1 cellular context compared by ENCODE assay signal in genomic region chr17:68824707-68825106, GRCh38.
TF ChIP-seq lines count a peak whose summit lies in the region.

No MANE protein-coding gene starts in this region.

TF ChIP-seq in HepG2, 621 proteins besides CTCF, POLR2A, EP300 and RAD21 (continued from another document and continues in another):
- TF ChIP-seq, protein P1, sequence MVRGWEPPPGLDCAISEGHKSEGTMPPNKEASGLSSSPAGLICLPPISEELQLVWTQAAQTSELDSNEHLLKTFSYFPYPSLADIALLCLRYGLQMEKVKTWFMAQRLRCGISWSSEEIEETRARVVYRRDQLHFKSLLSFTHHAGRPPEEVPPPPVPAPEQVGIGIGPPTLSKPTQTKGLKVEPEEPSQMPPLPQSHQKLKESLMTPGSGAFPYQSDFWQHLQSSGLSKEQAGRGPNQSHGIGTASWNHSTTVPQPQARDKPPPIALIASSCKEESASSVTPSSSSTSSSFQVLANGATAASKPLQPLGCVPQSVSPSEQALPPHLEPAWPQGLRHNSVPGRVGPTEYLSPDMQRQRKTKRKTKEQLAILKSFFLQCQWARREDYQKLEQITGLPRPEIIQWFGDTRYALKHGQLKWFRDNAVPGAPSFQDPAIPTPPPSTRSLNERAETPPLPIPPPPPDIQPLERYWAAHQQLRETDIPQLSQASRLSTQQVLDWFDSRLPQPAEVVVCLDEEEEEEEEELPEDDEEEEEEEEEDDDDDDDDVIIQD (CRISPR knock-in tag; IDR thresholded peaks at IDR 0.05; ENCODE audit: low read depth) = peak; percentile 71; the same call in 1 of the 2 replicates
- TF ChIP-seq SNAPC2 (CRISPR knock-in tag; IDR thresholded peaks at IDR 0.05) = 0 out of 2 replicates have a peak, but pooled peaks have one; percentile 38
- TF ChIP-seq RORA (CRISPR knock-in tag; IDR thresholded peaks at IDR 0.05) = no peak
- TF ChIP-seq CENPBD1 (CRISPR knock-in tag; IDR thresholded peaks at IDR 0.05; ENCODE audit: borderline replicate concordance, low read depth) = no peak
- TF ChIP-seq SAP130 (CRISPR knock-in tag; IDR thresholded peaks at IDR 0.05; ENCODE audit: low read depth) = peak; percentile 34
- TF ChIP-seq ZKSCAN8 (CRISPR knock-in tag; IDR thresholded peaks at IDR 0.05; ENCODE audit: borderline replicate concordance) = peak; percentile 14; the same call in 1 of the 2 replicates
- peak; percentile 59; the same call in 1 of the 2 replicates for TF ChIP-seq NR2F6 (IDR thresholded peaks at IDR 0.05)
- peak; percentile 83 for TF ChIP-seq NR2F6 (CRISPR knock-in tag; IDR thresholded peaks at IDR 0.05)
- TF ChIP-seq NAIF1 (CRISPR knock-in tag; IDR thresholded peaks at IDR 0.05; ENCODE audit: borderline replicate concordance) = no peak
- TF ChIP-seq RBM39 (IDR thresholded peaks at IDR 0.05; ENCODE audit: low read depth, low read length, poor library complexity, severe bottlenecking) = no peak
- TF ChIP-seq PHF8 (CRISPR knock-in tag; IDR thresholded peaks at IDR 0.05) = no peak
- peak; percentile 53 for TF ChIP-seq RARA (CRISPR knock-in tag; IDR thresholded peaks at IDR 0.05)
- TF ChIP-seq GATAD2A (CRISPR knock-in tag; IDR thresholded peaks at IDR 0.05) = peak; percentile 78
- no peak for TF ChIP-seq ZBTB10 (CRISPR knock-in tag; IDR thresholded peaks at IDR 0.05; ENCODE audit: borderline replicate concordance)
- TF ChIP-seq ATF7-NPFF (CRISPR knock-in tag; IDR thresholded peaks at IDR 0.05; ENCODE audit: low read depth) = no peak
- no peak for TF ChIP-seq HDAC6 (IDR thresholded peaks at IDR 0.05; ENCODE audit: low read depth, low read length)
- no peak for TF ChIP-seq ZNF552 (CRISPR knock-in tag; IDR thresholded peaks at IDR 0.05; ENCODE audit: borderline replicate concordance)
- no peak for TF ChIP-seq ZNF704 (CRISPR knock-in tag; IDR thresholded peaks at IDR 0.05; ENCODE audit: borderline replicate concordance)
- TF ChIP-seq ZNF660 (CRISPR knock-in tag; IDR thresholded peaks at IDR 0.05; ENCODE audit: borderline replicate concordance, low read depth) = no peak
- TF ChIP-seq ZNF510 (CRISPR knock-in tag; IDR thresholded peaks at IDR 0.05; ENCODE audit: low read depth) = no peak
- TF ChIP-seq FOXO1 (CRISPR knock-in tag; IDR thresholded peaks at IDR 0.05) = peak; percentile 40; the same call in 1 of the 2 replicates
- TF ChIP-seq ZNF841 (CRISPR knock-in tag; IDR thresholded peaks at IDR 0.05; ENCODE audit: borderline replicate concordance) = no peak
- no peak for TF ChIP-seq SMAD9 (CRISPR knock-in tag; IDR thresholded peaks at IDR 0.05)
- TF ChIP-seq, protein P2, sequence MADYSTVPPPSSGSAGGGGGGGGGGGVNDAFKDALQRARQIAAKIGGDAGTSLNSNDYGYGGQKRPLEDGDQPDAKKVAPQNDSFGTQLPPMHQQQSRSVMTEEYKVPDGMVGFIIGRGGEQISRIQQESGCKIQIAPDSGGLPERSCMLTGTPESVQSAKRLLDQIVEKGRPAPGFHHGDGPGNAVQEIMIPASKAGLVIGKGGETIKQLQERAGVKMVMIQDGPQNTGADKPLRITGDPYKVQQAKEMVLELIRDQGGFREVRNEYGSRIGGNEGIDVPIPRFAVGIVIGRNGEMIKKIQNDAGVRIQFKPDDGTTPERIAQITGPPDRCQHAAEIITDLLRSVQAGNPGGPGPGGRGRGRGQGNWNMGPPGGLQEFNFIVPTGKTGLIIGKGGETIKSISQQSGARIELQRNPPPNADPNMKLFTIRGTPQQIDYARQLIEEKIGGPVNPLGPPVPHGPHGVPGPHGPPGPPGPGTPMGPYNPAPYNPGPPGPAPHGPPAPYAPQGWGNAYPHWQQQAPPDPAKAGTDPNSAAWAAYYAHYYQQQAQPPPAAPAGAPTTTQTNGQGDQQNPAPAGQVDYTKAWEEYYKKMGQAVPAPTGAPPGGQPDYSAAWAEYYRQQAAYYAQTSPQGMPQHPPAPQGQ (CRISPR knock-in tag; IDR thresholded peaks at IDR 0.05; ENCODE audit: borderline replicate concordance) = no peak
- TF ChIP-seq HES4 (CRISPR knock-in tag; IDR thresholded peaks at IDR 0.05; ENCODE audit: borderline replicate concordance) = no peak
- TF ChIP-seq ZBTB25 (CRISPR knock-in tag; IDR thresholded peaks at IDR 0.05) = peak; percentile 67; the same call in 1 of the 2 replicates
- TF ChIP-seq ZNF547 (CRISPR knock-in tag; IDR thresholded peaks at IDR 0.05) = no peak
- TF ChIP-seq, protein P3, sequence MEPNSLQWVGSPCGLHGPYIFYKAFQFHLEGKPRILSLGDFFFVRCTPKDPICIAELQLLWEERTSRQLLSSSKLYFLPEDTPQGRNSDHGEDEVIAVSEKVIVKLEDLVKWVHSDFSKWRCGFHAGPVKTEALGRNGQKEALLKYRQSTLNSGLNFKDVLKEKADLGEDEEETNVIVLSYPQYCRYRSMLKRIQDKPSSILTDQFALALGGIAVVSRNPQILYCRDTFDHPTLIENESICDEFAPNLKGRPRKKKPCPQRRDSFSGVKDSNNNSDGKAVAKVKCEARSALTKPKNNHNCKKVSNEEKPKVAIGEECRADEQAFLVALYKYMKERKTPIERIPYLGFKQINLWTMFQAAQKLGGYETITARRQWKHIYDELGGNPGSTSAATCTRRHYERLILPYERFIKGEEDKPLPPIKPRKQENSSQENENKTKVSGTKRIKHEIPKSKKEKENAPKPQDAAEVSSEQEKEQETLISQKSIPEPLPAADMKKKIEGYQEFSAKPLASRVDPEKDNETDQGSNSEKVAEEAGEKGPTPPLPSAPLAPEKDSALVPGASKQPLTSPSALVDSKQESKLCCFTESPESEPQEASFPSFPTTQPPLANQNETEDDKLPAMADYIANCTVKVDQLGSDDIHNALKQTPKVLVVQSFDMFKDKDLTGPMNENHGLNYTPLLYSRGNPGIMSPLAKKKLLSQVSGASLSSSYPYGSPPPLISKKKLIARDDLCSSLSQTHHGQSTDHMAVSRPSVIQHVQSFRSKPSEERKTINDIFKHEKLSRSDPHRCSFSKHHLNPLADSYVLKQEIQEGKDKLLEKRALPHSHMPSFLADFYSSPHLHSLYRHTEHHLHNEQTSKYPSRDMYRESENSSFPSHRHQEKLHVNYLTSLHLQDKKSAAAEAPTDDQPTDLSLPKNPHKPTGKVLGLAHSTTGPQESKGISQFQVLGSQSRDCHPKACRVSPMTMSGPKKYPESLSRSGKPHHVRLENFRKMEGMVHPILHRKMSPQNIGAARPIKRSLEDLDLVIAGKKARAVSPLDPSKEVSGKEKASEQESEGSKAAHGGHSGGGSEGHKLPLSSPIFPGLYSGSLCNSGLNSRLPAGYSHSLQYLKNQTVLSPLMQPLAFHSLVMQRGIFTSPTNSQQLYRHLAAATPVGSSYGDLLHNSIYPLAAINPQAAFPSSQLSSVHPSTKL (CRISPR knock-in tag; IDR thresholded peaks at IDR 0.05) = peak; percentile 86
- TF ChIP-seq, protein P4, sequence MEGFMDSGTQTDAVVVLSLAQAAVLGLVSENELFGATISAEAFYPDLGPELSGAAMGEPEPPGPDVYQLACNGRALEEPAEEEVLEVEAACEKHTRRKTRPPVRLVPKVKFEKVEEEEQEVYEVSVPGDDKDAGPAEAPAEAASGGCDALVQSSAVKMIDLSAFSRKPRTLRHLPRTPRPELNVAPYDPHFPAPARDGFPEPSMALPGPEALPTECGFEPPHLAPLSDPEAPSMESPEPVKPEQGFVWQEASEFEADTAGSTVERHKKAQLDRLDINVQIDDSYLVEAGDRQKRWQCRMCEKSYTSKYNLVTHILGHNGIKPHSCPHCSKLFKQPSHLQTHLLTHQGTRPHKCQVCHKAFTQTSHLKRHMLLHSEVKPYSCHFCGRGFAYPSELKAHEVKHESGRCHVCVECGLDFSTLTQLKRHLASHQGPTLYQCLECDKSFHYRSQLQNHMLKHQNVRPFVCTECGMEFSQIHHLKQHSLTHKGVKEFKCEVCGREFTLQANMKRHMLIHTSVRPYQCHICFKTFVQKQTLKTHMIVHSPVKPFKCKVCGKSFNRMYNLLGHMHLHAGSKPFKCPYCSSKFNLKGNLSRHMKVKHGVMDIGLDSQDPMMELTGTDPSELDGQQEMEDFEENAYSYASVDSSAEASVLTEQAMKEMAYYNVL (CRISPR knock-in tag; IDR thresholded peaks at IDR 0.05; ENCODE audit: borderline replicate concordance) = peak; percentile 20; the same call in 1 of the 2 replicates
- peak; percentile 33; the same call in 1 of the 2 replicates for TF ChIP-seq ZMYM4 (CRISPR knock-in tag; IDR thresholded peaks at IDR 0.05)
- TF ChIP-seq, protein P5, sequence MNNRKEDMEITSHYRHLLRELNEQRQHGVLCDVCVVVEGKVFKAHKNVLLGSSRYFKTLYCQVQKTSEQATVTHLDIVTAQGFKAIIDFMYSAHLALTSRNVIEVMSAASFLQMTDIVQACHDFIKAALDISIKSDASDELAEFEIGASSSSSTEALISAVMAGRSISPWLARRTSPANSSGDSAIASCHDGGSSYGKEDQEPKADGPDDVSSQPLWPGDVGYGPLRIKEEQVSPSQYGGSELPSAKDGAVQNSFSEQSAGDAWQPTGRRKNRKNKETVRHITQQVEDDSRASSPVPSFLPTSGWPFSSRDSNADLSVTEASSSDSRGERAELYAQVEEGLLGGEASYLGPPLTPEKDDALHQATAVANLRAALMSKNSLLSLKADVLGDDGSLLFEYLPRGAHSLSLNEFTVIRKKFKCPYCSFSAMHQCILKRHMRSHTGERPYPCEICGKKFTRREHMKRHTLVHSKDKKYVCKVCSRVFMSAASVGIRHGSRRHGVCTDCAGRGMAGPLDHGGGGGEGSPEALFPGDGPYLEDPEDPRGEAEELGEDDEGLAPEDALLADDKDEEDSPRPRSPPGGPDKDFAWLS (CRISPR knock-in tag; IDR thresholded peaks at IDR 0.05; ENCODE audit: borderline replicate concordance) = no peak
- no peak for TF ChIP-seq SALL2 (CRISPR knock-in tag; IDR thresholded peaks at IDR 0.05)
- TF ChIP-seq BCL6 (CRISPR knock-in tag; IDR thresholded peaks at IDR 0.05) = peak; percentile 77; the same call in 1 of the 2 replicates
- no peak for TF ChIP-seq ZNF619 (CRISPR knock-in tag; IDR thresholded peaks at IDR 0.05)
- peak; percentile 67 for TF ChIP-seq ISL2 (CRISPR knock-in tag; IDR thresholded peaks at IDR 0.05)
- TF ChIP-seq ZNF678 (CRISPR knock-in tag; IDR thresholded peaks at IDR 0.05) = no peak
- TF ChIP-seq ZBTB7A (CRISPR knock-in tag; IDR thresholded peaks at IDR 0.05) = no peak
- no peak for TF ChIP-seq NR2F1 (CRISPR knock-in tag; IDR thresholded peaks at IDR 0.05)
- TF ChIP-seq, protein P6, sequence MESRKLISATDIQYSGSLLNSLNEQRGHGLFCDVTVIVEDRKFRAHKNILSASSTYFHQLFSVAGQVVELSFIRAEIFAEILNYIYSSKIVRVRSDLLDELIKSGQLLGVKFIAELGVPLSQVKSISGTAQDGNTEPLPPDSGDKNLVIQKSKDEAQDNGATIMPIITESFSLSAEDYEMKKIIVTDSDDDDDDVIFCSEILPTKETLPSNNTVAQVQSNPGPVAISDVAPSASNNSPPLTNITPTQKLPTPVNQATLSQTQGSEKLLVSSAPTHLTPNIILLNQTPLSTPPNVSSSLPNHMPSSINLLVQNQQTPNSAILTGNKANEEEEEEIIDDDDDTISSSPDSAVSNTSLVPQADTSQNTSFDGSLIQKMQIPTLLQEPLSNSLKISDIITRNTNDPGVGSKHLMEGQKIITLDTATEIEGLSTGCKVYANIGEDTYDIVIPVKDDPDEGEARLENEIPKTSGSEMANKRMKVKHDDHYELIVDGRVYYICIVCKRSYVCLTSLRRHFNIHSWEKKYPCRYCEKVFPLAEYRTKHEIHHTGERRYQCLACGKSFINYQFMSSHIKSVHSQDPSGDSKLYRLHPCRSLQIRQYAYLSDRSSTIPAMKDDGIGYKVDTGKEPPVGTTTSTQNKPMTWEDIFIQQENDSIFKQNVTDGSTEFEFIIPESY (CRISPR knock-in tag; IDR thresholded peaks at IDR 0.05) = peak; percentile 59
- peak; percentile 79 for TF ChIP-seq MED1 (CRISPR knock-in tag; IDR thresholded peaks at IDR 0.05)
- no peak for TF ChIP-seq ZNF530 (CRISPR knock-in tag; IDR thresholded peaks at IDR 0.05; ENCODE audit: low read depth)
- TF ChIP-seq ZNF432 (CRISPR knock-in tag; IDR thresholded peaks at IDR 0.05; ENCODE audit: borderline replicate concordance) = no peak
- TF ChIP-seq MIER3 (CRISPR knock-in tag; IDR thresholded peaks at IDR 0.05; ENCODE audit: borderline replicate concordance) = peak; percentile 32; the same call in 1 of the 2 replicates
- TF ChIP-seq SMAD3 (CRISPR knock-in tag; IDR thresholded peaks at IDR 0.05) = peak; percentile 72; the same call in 1 of the 2 replicates
- peak; percentile 77; the same call in 1 of the 2 replicates for TF ChIP-seq NFKBIZ (CRISPR knock-in tag; IDR thresholded peaks at IDR 0.05)
